In the genomic region with DNA sequence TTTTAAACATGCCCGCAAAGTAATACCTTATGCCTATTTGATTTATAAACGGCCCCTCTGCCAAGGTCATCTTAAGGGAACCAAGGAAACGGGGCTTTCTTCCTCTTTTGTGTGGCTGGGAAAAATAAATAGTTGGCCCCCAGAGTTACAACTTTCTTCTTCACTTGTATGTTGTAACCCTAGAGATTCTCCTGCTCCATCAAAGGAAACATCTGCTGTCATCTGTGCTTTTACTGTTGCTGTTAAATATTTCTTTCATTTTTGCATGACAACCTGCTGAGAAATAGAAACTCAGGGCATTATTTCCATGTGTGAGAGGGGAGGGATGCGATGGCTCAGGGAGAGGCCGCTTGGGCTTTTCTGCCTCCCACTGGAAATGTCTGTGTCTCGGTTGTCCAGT, we compare ENCODE assay signal across 1 cellular context.
A peak's percentile ranks its signal among the peaks of the same experiment; 100 is the strongest.
TF ChIP-seq lines count a peak whose summit lies in the region.

No MANE protein-coding gene starts in this region.

TF ChIP-seq in HepG2, 621 proteins besides CTCF, POLR2A, EP300 and RAD21:
- TF ChIP-seq ZNF383 (CRISPR knock-in tag; IDR thresholded peaks at IDR 0.05; ENCODE audit: borderline replicate concordance) (0 out of 2 replicates have a peak, but pooled peaks have one; percentile 54), ZNF546 (CRISPR knock-in tag; conservative IDR thresholded peaks at IDR 0.05) (no peak)
